23 cellular contexts compared by ENCODE assay signal in genomic region chr10:13106387-13106786, GRCh38. TPM values are rescaled to one million over a fixed set of nuclear protein-coding genes. Genes with fewer than 3 reads are reported as not detected.
A peak's percentile ranks its signal among the peaks of the same experiment; 100 is the strongest.
DNase-seq lines count a peak whose midpoint lies in the region; ATAC-seq and TF ChIP-seq lines count a peak whose summit lies in the region.
"Had no signal": no experiment of that assay in that cellular context is flagged by ENCODE, and none has a peak within 500 bp of the region (broad histone marks: within the 10 kb centered on the region; RNA-seq: fewer than 3 reads in every experiment).

No MANE protein-coding gene starts in this region.

- H3K4me1 Mint-ChIP-seq in activated naive CD4-positive, alpha-beta T cell treated with anti-CD3 and anti-CD28 coated beads for 36 hours (ENCODE audit: low read depth), result peaks cover 65% of the 10 kb centered on the region
- H3K4me1 Mint-ChIP-seq in T-helper 17 cell (peaks cover 57% of the 10 kb centered on the region), immature natural killer cell (peaks cover 77 to 89% of the 10 kb centered on the region in 2 donors)

- 90 to 96% methylated on average over 2 of the region's 2 CpGs for WGBS in transverse colon (ENCODE audit: low coverage in 1 of 2), 2 donors
- 97% methylated on average over 2 of the region's 2 CpGs for WGBS in hepatocyte (ENCODE audit: low lambda C conversion rate, missing lambda C conversion rate)

- H3K9me3 Mint-ChIP-seq in activated naive CD4-positive, alpha-beta T cell treated with anti-CD3 and anti-CD28 coated beads for 36 hours, result no peaks in the 10 kb centered on the region
- H3K9me3 Mint-ChIP-seq in immature natural killer cell, result no peaks in the 10 kb centered on the region
- H3K9me3 Mint-ChIP-seq: memory B cell; stimulated activated memory B cell treated with anti-CD40 and anti-IgM and Interleukin-4, amounts not matched to agents 10 μg/mL and 1 μg/mL and 100 μg/mL, for 72 hours had no signal

- no peak for ATAC-seq in T-helper 17 cell
- ATAC-seq: heart left ventricle; left cardiac atrium; stimulated activated memory B cell treated with anti-CD40 and anti-IgM and Interleukin-4, amounts not matched to agents 10 μg/mL and 1 μg/mL and 100 μg/mL, for 72 hours had no signal

- no peak for TF ChIP-seq POLR2A in transverse colon (IDR thresholded peaks at IDR 0.05)

- in situ Hi-C loops in transverse colon (cut with MboI; ENCODE audit: low pct_ligation_motif_present in 1 of 4, low pct_unique_long_range_greater_than_20kb in 1 of 4, low sequenced_read_pairs in 3 of 4), result no loop called here

- H3K36me3 ChIP-seq in transverse colon, result peaks cover 0 to 16% (median 5%) of the 10 kb centered on the region in 4 donors
- no peaks in the 10 kb centered on the region for H3K36me3 ChIP-seq in hepatocyte (replicated peaks; ENCODE audit: insufficient read depth, low read depth)
- H3K36me3 ChIP-seq: uterus had no signal

- peaks cover 10% of the 10 kb centered on the region for H3K36me3 Mint-ChIP-seq in activated naive CD4-positive, alpha-beta T cell treated with anti-CD3 and anti-CD28 coated beads for 36 hours (ENCODE audit: low read depth)
- peaks cover 5% of the 10 kb centered on the region for H3K36me3 Mint-ChIP-seq in T-helper 17 cell (ENCODE audit: low read depth)
- H3K36me3 Mint-ChIP-seq in immature natural killer cell, result peaks cover 11 to 19% (median 18%) of the 10 kb centered on the region in 3 donors

- no peak overlapping the region for H3K4me3 Mint-ChIP-seq in activated naive CD4-positive, alpha-beta T cell treated with anti-CD3 and anti-CD28 coated beads for 36 hours
- H3K4me3 Mint-ChIP-seq in T-helper 17 cell, result no peak overlapping the region
- peak overlapping the region; percentile 62 to 71 (median 66) for H3K4me3 Mint-ChIP-seq in immature natural killer cell
- H3K4me3 Mint-ChIP-seq: memory B cell; stimulated activated memory B cell treated with anti-CD40 and anti-IgM and Interleukin-4, amounts not matched to agents 10 μg/mL and 1 μg/mL and 100 μg/mL, for 72 hours had no signal

- H3K27ac Mint-ChIP-seq in activated naive CD4-positive, alpha-beta T cell treated with anti-CD3 and anti-CD28 coated beads for 36 hours, result peak overlapping the region; percentile 36
- peak overlapping the region; percentile 88 for H3K27ac Mint-ChIP-seq in T-helper 17 cell
- peak overlapping the region; percentile 89 to 97 (median 96) for H3K27ac Mint-ChIP-seq in immature natural killer cell
- H3K27ac Mint-ChIP-seq: memory B cell; stimulated activated memory B cell treated with anti-CD40 and anti-IgM and Interleukin-4, amounts not matched to agents 10 μg/mL and 1 μg/mL and 100 μg/mL, for 72 hours had no signal

- H2AFZ ChIP-seq in hepatocyte, result no peak overlapping the region

- H3K9me3 ChIP-seq in T-helper 17 cell (ENCODE audit: control insufficient read depth, low read length, poor library complexity, severe bottlenecking) (no peaks in the 10 kb centered on the region), transverse colon (no peaks in the 10 kb centered on the region), hepatocyte (ENCODE audit: low read depth) (no peaks in the 10 kb centered on the region)
- H3K9me3 ChIP-seq: BLaER1 treated with 17β-estradiol and CSF1 and Interleukin-3, amounts not matched to agents 10 nM and 100 nM; heart left ventricle; uterus had no signal

- H3K27me3 ChIP-seq in transverse colon, result no peaks in the 10 kb centered on the region
- no peaks in the 10 kb centered on the region for H3K27me3 ChIP-seq in hepatocyte
- H3K27me3 ChIP-seq: heart left ventricle, uterus had no signal

- H3K4me1 ChIP-seq in transverse colon (peaks cover 0 to 58% (median 17%) of the 10 kb centered on the region in 4 donors), hepatocyte (ENCODE audit: insufficient read depth) (peaks cover 11% of the 10 kb centered on the region)
- H3K4me1 ChIP-seq: uterus had no signal

- DNase-seq in activated naive CD4-positive, alpha-beta T cell treated with anti-CD3 and anti-CD28 coated beads for 36 hours, result no peak
- no peak for DNase-seq in activated naive CD4-positive, alpha-beta T cell treated with anti-CD3 and anti-CD28 coated beads, Interleukin-2, amount 50 U/mL, for 16 hours
- DNase-seq in T-helper 17 cell (no peak), immature natural killer cell (no peak), transverse colon (no peak), hepatocyte (ENCODE audit: low spot score) (no peak), NCI-H1092 (lab: John Stamatoyannopoulos, UW) (no peak)
- DNase-seq: activated CD4-positive, alpha-beta T cell treated with anti-CD3 and anti-CD28 coated beads, Interleukin-2, amount 50 U/mL, for 48 hours; activated T-cell treated with anti-CD3 and anti-CD28 coated beads, Interleukin-2, amount 50 U/mL, for 48 hours; cerebellar nuclear complex; H7; heart left ventricle; Karpas-422; left cardiac atrium; MV-4-11; NCI-H1694 treated with DMSO at 0.1 percent for 48 hours; NCI-H2171 treated with DMSO at 0.1 percent for 48 hours; NCI-H69; uterus had no signal

- H4K20me1 ChIP-seq in hepatocyte (ENCODE audit: insufficient read depth, poor library complexity, severe bottlenecking), result no peaks in the 10 kb centered on the region

- TF ChIP-seq CTCF in transverse colon (IDR thresholded peaks at IDR 0.05) (no peak), hepatocyte (IDR thresholded peaks at IDR 0.05; ENCODE audit: poor library complexity) (no peak)

- H3K79me2 ChIP-seq in hepatocyte, result peaks cover 47% of the 10 kb centered on the region

- H3K4me3 ChIP-seq in transverse colon, result no peak overlapping the region
- H3K4me3 ChIP-seq in hepatocyte, result no peak overlapping the region
- H3K4me3 ChIP-seq: BLaER1 treated with 17β-estradiol and CSF1 and Interleukin-3, amounts not matched to agents 10 nM and 100 nM; heart left ventricle; smooth muscle cell; uterus had no signal

- CTCF ChIA-PET in activated naive CD4-positive, alpha-beta T cell treated with anti-CD3 and anti-CD28 coated beads for 36 hours (lab: Charles Lee), result no interaction called here

- H3K27ac ChIP-seq in transverse colon, result peak overlapping the region; percentile 72 to 84 (median 78)
- H3K27ac ChIP-seq in hepatocyte, result no peak overlapping the region
- H3K27ac ChIP-seq: BLaER1 treated with 17β-estradiol and CSF1 and Interleukin-3, amounts not matched to agents 10 nM and 100 nM had no signal

- no peak for TF ChIP-seq EP300 in transverse colon (IDR thresholded peaks at IDR 0.05; ENCODE audit: low read depth)

- H3K27me3 Mint-ChIP-seq in activated naive CD4-positive, alpha-beta T cell treated with anti-CD3 and anti-CD28 coated beads for 36 hours (ENCODE audit: low read depth), result no peaks in the 10 kb centered on the region
- H3K27me3 Mint-ChIP-seq in T-helper 17 cell, result no peaks in the 10 kb centered on the region
- peaks cover 0 to 9% (median 1%) of the 10 kb centered on the region in 3 donors for H3K27me3 Mint-ChIP-seq in immature natural killer cell (ENCODE audit: low read depth in 3 of 3)
- H3K27me3 Mint-ChIP-seq: memory B cell; stimulated activated memory B cell treated with anti-CD40 and anti-IgM and Interleukin-4, amounts not matched to agents 10 μg/mL and 1 μg/mL and 100 μg/mL, for 72 hours had no signal

- no peaks in the 10 kb centered on the region for H3K9me2 ChIP-seq in hepatocyte (replicated peaks; ENCODE audit: insufficient read depth)

- intact Hi-C loops in activated naive CD4-positive, alpha-beta T cell treated with anti-CD3 and anti-CD28 coated beads for 36 hours (cut with micrococcal nuclease), result no loop called here
- intact Hi-C loops in transverse colon (cut with DNase I; ENCODE audit: low total_unique reads), result no loop called here

- H3K4me2 ChIP-seq in hepatocyte, result no peak overlapping the region
- H3K4me2 ChIP-seq: BLaER1 treated with 17β-estradiol and CSF1 and Interleukin-3, amounts not matched to agents 10 nM and 100 nM; smooth muscle cell had no signal

RNA-seq across cellular contexts. Expression of gene OPTN, which starts 6.4 kb away (rescaled TPM):
- total RNA-seq in activated naive CD4-positive, alpha-beta T cell treated with anti-CD3 and anti-CD28 coated beads for 36 hours, result 10 to 100 TPM; 39.7 to 43.8 TPM
- total RNA-seq in T-helper 17 cell (100 to 1,000 TPM; 158 to 160 TPM), transverse colon (10 to 100 TPM; 39.2 to 74.8 (median 66.3) TPM), hepatocyte (48.7 and 51.0 TPM in 2 replicates)
- polyA plus RNA-seq in immature natural killer cell (100 to 1,000 TPM in 1 of 3 donors, 10 to 100 TPM in 2; 35.4 to 103 (median 71.8) TPM), hepatocyte (79.4 and 84.6 TPM in 2 replicates)

RNA-seq across cellular contexts. Expression of gene MCM10, which starts 55.0 kb away (rescaled TPM):
- total RNA-seq in activated naive CD4-positive, alpha-beta T cell treated with anti-CD3 and anti-CD28 coated beads for 36 hours, result 10 to 100 TPM; 76.9 to 81.1 TPM
- total RNA-seq in T-helper 17 cell (under 1 TPM; 0.34 to 0.47 TPM), transverse colon (under 1 TPM; 0.41 to 0.75 (median 0.62) TPM), hepatocyte (2.7 and 3.1 TPM in 2 replicates)
- polyA plus RNA-seq in immature natural killer cell (under 1 TPM; 0.13 to 0.58 (median 0.55) TPM), hepatocyte (3.6 and 4.7 TPM in 2 replicates)

Comparison
In these comparisons a context has a peak if more than half of its experiments do, and no peak if none do; other contexts are left out.
1. H3K27ac Mint-ChIP-seq: peak in every context shown above with its lines; median percentile 96 in immature natural killer cell; 88 in T-helper 17 cell; 36 in activated naive CD4-positive, alpha-beta T cell treated with anti-CD3 and anti-CD28 coated beads for 36 hours.
2. H3K4me3 Mint-ChIP-seq: peak in immature natural killer cell (5 of 5); none in activated naive CD4-positive, alpha-beta T cell treated with anti-CD3 and anti-CD28 coated beads for 36 hours (single experiment) and T-helper 17 cell (single experiment).
3. RNA of gene MCM10, which starts 55.0 kb away (total RNA-seq): 76.9 to 81.1 TPM in activated naive CD4-positive, alpha-beta T cell treated with anti-CD3 and anti-CD28 coated beads for 36 hours; 2.7 to 3.1 TPM in hepatocyte, 0.41 to 0.75 TPM in transverse colon and 0.34 to 0.47 TPM in T-helper 17 cell; every median in the first group is over 10 times any median in the second.